Comparison of ENCODE assay signal across 16 cellular contexts in the genomic region with DNA sequence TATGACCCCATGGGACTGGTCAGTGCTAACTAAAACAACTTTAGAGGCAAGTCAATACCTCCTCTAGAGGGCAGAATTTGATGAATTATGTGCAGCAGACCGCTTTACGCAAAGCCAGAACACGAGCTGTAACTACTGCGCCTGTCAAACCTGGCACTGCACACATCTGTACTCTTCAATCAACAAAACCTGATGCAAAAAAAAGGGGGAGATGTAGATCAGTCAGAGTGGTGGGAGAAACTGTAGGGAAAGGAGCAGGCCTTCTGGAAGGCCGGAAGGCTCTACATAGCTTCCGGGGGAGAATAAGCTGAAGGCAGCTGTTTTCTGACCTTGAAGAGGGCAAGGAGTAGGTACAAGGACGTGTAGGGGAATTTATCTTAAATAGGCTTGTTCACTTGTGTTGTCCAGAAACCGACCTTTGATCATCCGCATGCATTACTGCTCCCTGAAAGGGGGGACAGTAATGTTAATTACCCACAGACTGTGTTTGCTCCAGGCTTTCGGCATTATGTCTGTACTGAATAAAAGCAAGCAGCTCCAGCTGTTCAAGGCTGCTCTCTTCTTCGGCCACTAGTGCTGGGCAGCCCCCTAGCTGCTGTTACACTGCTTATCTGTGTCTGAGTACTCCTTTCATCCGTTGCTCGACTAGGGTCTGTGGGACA. TPM values are rescaled to one million over a fixed set of nuclear protein-coding genes. Genes with fewer than 3 reads are reported as not detected.
DNase-seq lines count a peak whose midpoint lies in the region; ATAC-seq, FAIRE-seq and TF ChIP-seq lines count a peak whose summit lies in the region.
"Had no signal": no experiment of that assay in that cellular context is flagged by ENCODE, and none has a peak within 500 bp of the region (broad histone marks: within the 10 kb centered on the region; RNA-seq: fewer than 3 reads in every experiment).

No MANE protein-coding gene starts in this region.

- intact Hi-C loops in HepG2 (cut with micrococcal nuclease; ENCODE audit: unreplicated experiment) (loop anchor here (2.0 kb wide), 2 partner anchors 42 to 306 kb away; a partner anchor contains a TSS), right lobe of liver (cut with DNase I) (no loop called here), PC-9 (cut with micrococcal nuclease; ENCODE audit: unreplicated experiment) (no loop called here)

- H3K9ac ChIP-seq in HepG2 (ENCODE audit: insufficient read depth, low read depth, low read length) = peak overlapping the region; percentile 57

- H3K27me3 ChIP-seq in HepG2 (ENCODE audit: control insufficient read depth in 1 of 2, insufficient read depth in 2 of 2, low read length in 2 of 2) (no peaks in the 10 kb centered on the region), right lobe of liver (no peaks in the 10 kb centered on the region), PC-9 (ENCODE audit: insufficient read depth, low read depth) (no peaks in the 10 kb centered on the region), hepatocyte (no peaks in the 10 kb centered on the region)
- H3K27me3 ChIP-seq: adrenal gland had no signal

- CTCF ChIA-PET in HepG2 (lab: Yijun Ruan, JAX; ENCODE audit: low intra/inter-chr PET ratio, low total read pairs) (interaction anchor here (1.0 to 1.3 kb wide), 2 partner anchors 16 to 41 kb away, joined by 3 read pairs; no protein-coding TSS in a partner anchor), PC-9 (lab: Charles Lee) (interaction anchor here (0.6 kb wide), 1 partner anchor 25 kb away, joined by 3 read pairs; no protein-coding TSS in a partner anchor)

- H3K9me3 ChIP-seq in HepG2 (ENCODE audit: low read length) (no peaks in the 10 kb centered on the region), right lobe of liver (no peaks in the 10 kb centered on the region), PC-9 (ENCODE audit: insufficient read depth, low read depth) (no peaks in the 10 kb centered on the region), hepatocyte (ENCODE audit: low read depth) (no peaks in the 10 kb centered on the region)
- H3K9me3 ChIP-seq: adrenal gland had no signal

- TF ChIP-seq RAD21 in HepG2 (CRISPR knock-in tag; IDR thresholded peaks at IDR 0.05) = peak; percentile 28; the same call in 1 of the 2 replicates

- POLR2A ChIA-PET in HepG2 (lab: Yijun Ruan, JAX) = interaction anchor here (1.0 to 2.9 kb wide), 8 partner anchors 15 to 277 kb away, joined by 3 to 8 read pairs (median 5); a partner anchor contains a TSS
- POLR2A ChIA-PET in PC-9 (lab: Charles Lee; ENCODE audit: unreplicated experiment) = interaction anchor here (0.6 kb wide), 1 partner anchor 143 kb away, joined by 4 read pairs; a partner anchor contains a TSS

- in situ Hi-C loops in HepG2 (cut with HindIII; ENCODE audit: extremely low pct_ligation_motif_present, low pct_unique_long_range_greater_than_20kb) = no loop called here

- H3K4me3 ChIP-seq in HepG2 (replicated peaks in 1 of 3; ENCODE audit: insufficient read depth in 1 of 3, low read depth in 2 of 3, low read length in 3 of 3) = peak overlapping the region; percentile 30 to 51 (median 39)
- H3K4me3 ChIP-seq in right lobe of liver = no peak overlapping the region
- H3K4me3 ChIP-seq in PC-9 = no peak overlapping the region
- no peak overlapping the region for H3K4me3 ChIP-seq in hepatocyte
- H3K4me3 ChIP-seq: adrenal gland, coronary artery had no signal

- TF ChIP-seq CTCF in HepG2 (CRISPR knock-in tag; IDR thresholded peaks at IDR 0.05) (peak; percentile 63), right lobe of liver (IDR thresholded peaks at IDR 0.05) (no peak), PC-9 (conservative IDR thresholded peaks at IDR 0.05) (0 out of 2 replicates have a peak, but pooled peaks have one; percentile 29), hepatocyte (IDR thresholded peaks at IDR 0.05; ENCODE audit: poor library complexity) (peak; percentile 7)

- H3K9me2 ChIP-seq in PC-9 (ENCODE audit: insufficient read depth) (no peaks in the 10 kb centered on the region), hepatocyte (replicated peaks; ENCODE audit: insufficient read depth) (no peaks in the 10 kb centered on the region)

- H3K4me2 ChIP-seq in HepG2 (ENCODE audit: low read depth, low read length) (peak overlapping the region; percentile 69), PC-9 (no peak overlapping the region), hepatocyte (peak overlapping the region; percentile 56)

- no peaks in the 10 kb centered on the region for H3K79me2 ChIP-seq in HepG2 (ENCODE audit: insufficient read depth, low read length)
- H3K79me2 ChIP-seq in PC-9 (ENCODE audit: low read depth) = no peaks in the 10 kb centered on the region
- H3K79me2 ChIP-seq in hepatocyte = peaks cover 9% of the 10 kb centered on the region

- H3K36me3 ChIP-seq in HepG2 (replicated peaks in 1 of 2; ENCODE audit: control insufficient read depth in 1 of 2, insufficient read depth in 2 of 2, low read length in 2 of 2) = peaks cover 0 to 1% of the 10 kb centered on the region in 2 experiments; a peak in 2 of 5 replicates
- peaks cover 0 to 4% (median 1%) of the 10 kb centered on the region in 4 donors for H3K36me3 ChIP-seq in right lobe of liver
- H3K36me3 ChIP-seq in PC-9 (ENCODE audit: low read depth) = peaks cover 10% of the 10 kb centered on the region; the same call in 1 of the 2 replicates
- H3K36me3 ChIP-seq in hepatocyte (replicated peaks; ENCODE audit: insufficient read depth, low read depth) = peaks cover 7% of the 10 kb centered on the region
- H3K36me3 ChIP-seq: adrenal gland had no signal

- no peak for TF ChIP-seq POLR2A in HepG2 (IDR thresholded peaks at IDR 0.05; ENCODE audit: insufficient read depth in 1 of 2, low read depth in 2 of 2, low read length in 2 of 2)
- TF ChIP-seq POLR2A in right lobe of liver (IDR thresholded peaks at IDR 0.05) = no peak

- peak; percentile 34 for FAIRE-seq in HepG2 (lab: Jason Lieb, UNC)
- FAIRE-seq: H54 had no signal

- no peaks in the 10 kb centered on the region for H4K20me1 ChIP-seq in HepG2 (ENCODE audit: insufficient read depth, low read length)
- H4K20me1 ChIP-seq in PC-9 (ENCODE audit: insufficient read depth) = no peaks in the 10 kb centered on the region
- no peaks in the 10 kb centered on the region for H4K20me1 ChIP-seq in hepatocyte (ENCODE audit: insufficient read depth, poor library complexity, severe bottlenecking)

- WGBS in HepG2 (ENCODE audit: low lambda C conversion rate) = 9% methylated on average over 13 of the region's 13 CpGs
- 89% methylated on average over 10 of the region's 13 CpGs for WGBS in right lobe of liver (ENCODE audit: insufficient coverage, low coverage, low lambda C conversion rate, missing lambda C conversion rate)
- WGBS in hepatocyte (ENCODE audit: low lambda C conversion rate, missing lambda C conversion rate) = 58% methylated on average over 13 of the region's 13 CpGs

- no peaks in the 10 kb centered on the region for H3F3A ChIP-seq in PC-9 (ENCODE audit: insufficient read depth, low read depth)

- BruUV-seq in HepG2 (replicated peaks; lab: Mats Ljungman, UMichigan) (no TSS peak), PC-9 (replicated peaks; lab: Mats Ljungman, UMichigan) (no TSS peak)

- peak overlapping the region; percentile 43 for H2AFZ ChIP-seq in HepG2 (ENCODE audit: low read length)
- H2AFZ ChIP-seq in PC-9 = no peak overlapping the region
- H2AFZ ChIP-seq in hepatocyte = no peak overlapping the region

- H3K27ac ChIP-seq in HepG2 (ENCODE audit: extremely low read length, insufficient read depth, low read length) (peak overlapping the region; percentile 85), right lobe of liver (no peak overlapping the region), PC-9 (no peak overlapping the region), hepatocyte (peak overlapping the region; percentile 89)
- H3K27ac ChIP-seq: adrenal gland, coronary artery had no signal

- TF ChIP-seq EP300 in HepG2 (IDR thresholded peaks at IDR 0.05; ENCODE audit: low read depth in 2 of 2, low read length in 2 of 2) (no peak), HepG2 (CRISPR knock-in tag; IDR thresholded peaks at IDR 0.05; ENCODE audit: borderline replicate concordance) (no peak; the same call in 1 of the 2 replicates)

- H3K4me1 ChIP-seq in HepG2 (ENCODE audit: insufficient read depth, low read length) = peaks cover 64% of the 10 kb centered on the region
- H3K4me1 ChIP-seq in right lobe of liver = no peaks in the 10 kb centered on the region
- 0 out of 2 replicates have a peak, but pooled peaks cover 4% of the 10 kb centered on the region for H3K4me1 ChIP-seq in PC-9 (replicated peaks; ENCODE audit: insufficient read depth)
- peaks cover 26% of the 10 kb centered on the region for H3K4me1 ChIP-seq in hepatocyte (ENCODE audit: insufficient read depth)
- H3K4me1 ChIP-seq: adrenal gland had no signal

- DNase-seq in HepG2 (ENCODE audit: low spot score) = peak; percentile 83
- DNase-seq in right lobe of liver = no peak
- no peak for DNase-seq in PC-9
- no peak for DNase-seq in hepatocyte (ENCODE audit: low spot score)
- no peak for DNase-seq in DMS153 (lab: John Stamatoyannopoulos, UW)
- no peak for DNase-seq in pons (ENCODE audit: low spot score)
- no peak for DNase-seq in GM03348 (ENCODE audit: low spot score)
- DNase-seq in AML-193 (lab: John Stamatoyannopoulos, UW) = no peak
- DNase-seq: activated CD4-positive, alpha-beta T cell treated with anti-CD3 and anti-CD28 coated beads for 48 hours; adrenal gland; EL; NCI-H2171; T-helper 17 cell had no signal

- ATAC-seq in HepG2 (peak; percentile 74), right lobe of liver (no peak)
- ATAC-seq: T-helper 17 cell had no signal

RNA-seq across cellular contexts. Expression of a gene that starts 41.0 kb away (rescaled TPM):
- total RNA-seq in HepG2 (2016; rRNA removed; fragmentation: Illumina TruSeq; extraction: Trizol) = 12.1 and 14.0 TPM in 2 replicates
- total RNA-seq in HepG2 (2016; cell fraction: cytosol; rRNA removed; fragmentation: Illumina TruSeq; extraction: Trizol; ENCODE audit: low read depth) = 13.9 and 14.8 TPM in 2 replicates
- 11.1 and 12.6 TPM in 2 replicates for total RNA-seq in HepG2 (2016; cell fraction: insoluble cytoplasmic fraction; rRNA removed; fragmentation: Illumina TruSeq; extraction: Trizol)
- 24.8 and 29.9 TPM in 2 replicates for total RNA-seq in HepG2 (2016; cell fraction: membrane; rRNA removed; fragmentation: Illumina TruSeq; extraction: Trizol)
- total RNA-seq in HepG2 (2016; cell fraction: nucleus; rRNA removed; fragmentation: Illumina TruSeq; extraction: Trizol) = 9.0 and 9.5 TPM in 2 replicates
- polyA plus RNA-seq in HepG2 (2011; rRNA removed) = 15.5 and 23.2 TPM in 2 replicates
- polyA plus RNA-seq in HepG2 (2011; cell fraction: cytosol; rRNA removed) = 11.0 and 14.4 TPM in 2 replicates
- 4.1 and 4.9 TPM in 2 replicates for polyA plus RNA-seq in HepG2 (2011; cell fraction: nucleus; rRNA removed)
- polyA plus RNA-seq in HepG2 (2012) = 14.5 and 17.6 TPM in 2 replicates
- polyA plus RNA-seq in HepG2 (2016; cell fraction: cytosol; fragmentation: Illumina TruSeq; extraction: Trizol; ENCODE audit: low read depth) = 37.7 and 40.2 TPM in 2 replicates
- 27.1 and 30.7 TPM in 2 replicates for polyA plus RNA-seq in HepG2 (2016; cell fraction: insoluble cytoplasmic fraction; fragmentation: Illumina TruSeq; extraction: Trizol; ENCODE audit: low read depth)
- polyA plus RNA-seq in HepG2 (2016; cell fraction: membrane; fragmentation: Illumina TruSeq; extraction: Trizol; ENCODE audit: low read depth) = 48.6 and 61.0 TPM in 2 replicates
- 17.4 and 17.9 TPM in 2 replicates for polyA plus RNA-seq in HepG2 (2016; cell fraction: nucleus; fragmentation: Illumina TruSeq; extraction: Trizol; ENCODE audit: insufficient read depth, low read depth)
- 2.2 and 10.2 TPM in 2 replicates for polyA minus RNA-seq in HepG2 (2011; rRNA and poly(A)+ RNA removed; ENCODE audit: low replicate concordance)
- 12.7 and 14.9 TPM in 2 replicates for polyA minus RNA-seq in HepG2 (2011; cell fraction: cytosol; rRNA and poly(A)+ RNA removed)
- 12.9 and 16.7 TPM in 2 replicates for polyA minus RNA-seq in HepG2 (2011; cell fraction: nucleus; rRNA and poly(A)+ RNA removed)
- 1 to 10 TPM; 1.0 to 4.2 (median 1.6) TPM for total RNA-seq in right lobe of liver
- total RNA-seq in PC-9 (2021) = 11.1 and 12.6 TPM in 2 replicates
- 87.9 and 96.2 TPM in 2 replicates for total RNA-seq in hepatocyte
- 39.8 and 52.2 TPM in 2 replicates for polyA plus RNA-seq in hepatocyte
- total RNA-seq: osteoblast had no signal

Comparison
In these comparisons a context has a peak if more than half of its experiments do, and no peak if none do; other contexts are left out.
1. H3K27ac ChIP-seq: peak in HepG2 (single experiment) and hepatocyte (single experiment); none in right lobe of liver (0 of 3) and PC-9 (single experiment).
2. H3K4me3 ChIP-seq: peak in HepG2 (3 of 3); none in right lobe of liver (0 of 3), PC-9 (single experiment) and hepatocyte (single experiment).
3. CTCF ChIP-seq: peak in HepG2 (single experiment), PC-9 (single experiment) and hepatocyte (single experiment); none in right lobe of liver (0 of 4).